ENCODE assay signal across 11 cellular contexts in the genomic region with DNA sequence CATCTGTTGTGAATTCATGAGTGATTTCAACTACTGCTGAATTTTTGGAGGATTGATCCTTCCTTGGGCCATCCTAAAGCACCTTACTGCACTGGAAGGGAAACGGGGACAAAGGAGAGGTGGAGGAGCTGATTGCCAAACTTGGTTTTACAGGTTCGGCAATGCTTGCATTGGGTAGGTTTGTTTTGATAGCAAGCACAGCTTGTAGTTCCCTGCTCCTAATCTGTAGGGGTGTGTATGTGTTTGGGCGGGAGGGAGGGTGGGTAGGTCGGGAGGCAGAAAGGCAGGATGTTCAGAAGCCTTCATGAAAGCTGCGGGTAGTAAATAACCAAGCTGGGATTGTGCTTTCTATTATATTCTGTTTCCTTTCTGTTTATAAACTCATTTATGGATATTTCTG.
"Had no signal": no experiment of that assay in that cellular context is flagged by ENCODE, and none has a peak within 500 bp of the region (broad histone marks: within the 10 kb centered on the region; RNA-seq: fewer than 3 reads in every experiment).

No MANE protein-coding gene starts in this region.

- H3K36me3 ChIP-seq: upper lobe of left lung had no signal

- DNase-seq: activated CD4-positive, alpha-beta T cell treated with anti-CD3 and anti-CD28 coated beads for 4 hours; activated CD8-positive, alpha-beta T cell treated with anti-CD3 and anti-CD28 coated beads, Interleukin-2, amount 10 ng/mL, durations not matched to agents 7 days and 5 days; activated naive CD4-positive, alpha-beta T cell; effector memory CD8-positive, alpha-beta T cell; erythroblast; hypothalamus; natural killer cell; right cardiac atrium; SW 1271; upper lobe of left lung had no signal

- ATAC-seq: activated CD8-positive, alpha-beta T cell treated with anti-CD3 and anti-CD28 coated beads, Interleukin-2, amount 10 ng/mL, durations not matched to agents 7 days and 5 days; effector memory CD8-positive, alpha-beta T cell; natural killer cell; right cardiac atrium; stimulated activated memory B cell treated with anti-CD40 and anti-IgM and Interleukin-4, amounts not matched to agents 10 μg/mL and 1 μg/mL and 100 μg/mL, for 72 hours had no signal

- H3K4me3 ChIP-seq: upper lobe of left lung had no signal

- H3K27ac ChIP-seq: upper lobe of left lung had no signal

- H3K27me3 ChIP-seq: upper lobe of left lung had no signal

- H3K9me3 ChIP-seq: upper lobe of left lung had no signal
